ENCODE assay signal across 22 cellular contexts in genomic region chr5:172146748-172147092, GRCh38. TPM values are rescaled to one million over a fixed set of nuclear protein-coding genes. Genes with fewer than 3 reads are reported as not detected.
DNase-seq lines count a peak whose midpoint lies in the region; ATAC-seq and TF ChIP-seq lines count a peak whose summit lies in the region.
"Had no signal": no experiment of that assay in that cellular context is flagged by ENCODE, and none has a peak within 500 bp of the region (broad histone marks: within the 10 kb centered on the region; RNA-seq: fewer than 3 reads in every experiment).

No MANE protein-coding gene starts in this region.

- TF ChIP-seq CTCF in natural killer cell (IDR thresholded peaks at IDR 0.05) = no peak

- no peaks in the 10 kb centered on the region for H3K9me3 Mint-ChIP-seq in activated naive CD8-positive, alpha-beta T cell treated with anti-CD3 and anti-CD28 coated beads, Interleukin-2, amount 10 ng/mL, durations not matched to agents 7 days and 5 days
- no peaks in the 10 kb centered on the region for H3K9me3 Mint-ChIP-seq in natural killer cell
- H3K9me3 Mint-ChIP-seq: activated CD4-positive, alpha-beta T cell treated with anti-CD3 and anti-CD28 coated beads, Interleukin-2, amount 10 ng/mL, durations not matched to agents 7 days and 5 days; activated T-cell treated with anti-CD3 and anti-CD28 coated beads, Interleukin-2, amount 50 U/mL, for 4 hours; mesothelial cell of epicardium had no signal

- ATAC-seq in right cardiac atrium (no peak), natural killer cell (no peak)
- no peak for ATAC-seq in activated naive CD8-positive, alpha-beta T cell treated with anti-CD3 and anti-CD28 coated beads, Interleukin-2, amount 10 ng/mL, durations not matched to agents 7 days and 5 days (ENCODE audit: low read depth)
- ATAC-seq: activated T-cell treated with anti-CD3 and anti-CD28 coated beads, Interleukin-2, amount 50 U/mL, for 4 hours; Panc1 had no signal

- WGBS in right cardiac atrium = 85% methylated on average over 9 of the region's 9 CpGs

- no peaks in the 10 kb centered on the region for H3K27me3 Mint-ChIP-seq in activated naive CD8-positive, alpha-beta T cell treated with anti-CD3 and anti-CD28 coated beads, Interleukin-2, amount 10 ng/mL, durations not matched to agents 7 days and 5 days
- H3K27me3 Mint-ChIP-seq in natural killer cell (ENCODE audit: low read depth in 2 of 2) = no peaks in the 10 kb centered on the region
- H3K27me3 Mint-ChIP-seq: activated CD4-positive, alpha-beta T cell treated with anti-CD3 and anti-CD28 coated beads, Interleukin-2, amount 10 ng/mL, durations not matched to agents 7 days and 5 days had no signal

- H3K27me3 ChIP-seq in right cardiac atrium (ENCODE audit: control insufficient read depth, insufficient read depth) = no peaks in the 10 kb centered on the region
- H3K27me3 ChIP-seq: MG63, right atrium auricular region had no signal

- POLR2A ChIA-PET in activated naive CD8-positive, alpha-beta T cell treated with anti-CD3 and anti-CD28 coated beads, Interleukin-2, amount 10 ng/mL, durations not matched to agents 7 days and 5 days (lab: Charles Lee) = no interaction called here

- H3K4me1 Mint-ChIP-seq in activated naive CD8-positive, alpha-beta T cell treated with anti-CD3 and anti-CD28 coated beads, Interleukin-2, amount 10 ng/mL, durations not matched to agents 7 days and 5 days = peaks cover 41% of the 10 kb centered on the region
- peaks cover 85 to 93% of the 10 kb centered on the region in 2 donors for H3K4me1 Mint-ChIP-seq in natural killer cell

- peak overlapping the region; percentile 67 for H3K27ac Mint-ChIP-seq in activated naive CD8-positive, alpha-beta T cell treated with anti-CD3 and anti-CD28 coated beads, Interleukin-2, amount 10 ng/mL, durations not matched to agents 7 days and 5 days
- H3K27ac Mint-ChIP-seq in natural killer cell = peak overlapping the region; percentile 97 to 98
- H3K27ac Mint-ChIP-seq: mesothelial cell of epicardium had no signal

- no peak overlapping the region for H3K4me3 ChIP-seq in right cardiac atrium (ENCODE audit: low read length)
- H3K4me3 ChIP-seq: HAP-1, MG63, right atrium auricular region had no signal

- peaks cover 7% of the 10 kb centered on the region for H3K4me1 ChIP-seq in right cardiac atrium (ENCODE audit: control insufficient read depth, insufficient read depth, low read length)
- H3K4me1 ChIP-seq: HAP-1 had no signal

- intact Hi-C loops in cardiac septum (cut with DNase I) = no loop called here
- intact Hi-C loops in right cardiac atrium (cut with DNase I) = no loop called here
- intact Hi-C loops in natural killer cell (cut with micrococcal nuclease) = loop anchor here (2.0 kb wide), 1 partner anchor 14 kb away; no protein-coding TSS in a partner anchor

- no peaks in the 10 kb centered on the region for H3K9me3 ChIP-seq in right cardiac atrium (ENCODE audit: control insufficient read depth, low read length)
- H3K9me3 ChIP-seq: HAP-1, MG63, right atrium auricular region, SK-N-SH had no signal

- DNase-seq in cardiac septum (ENCODE audit: low spot score) = peak; percentile 4
- no peak for DNase-seq in right cardiac atrium
- no peak for DNase-seq in activated naive CD8-positive, alpha-beta T cell treated with anti-CD3 and anti-CD28 coated beads, Interleukin-2, amount 10 ng/mL, durations not matched to agents 7 days and 5 days
- no peak for DNase-seq in natural killer cell
- DNase-seq in SHP77 (lab: John Stamatoyannopoulos, UW) = no peak
- no peak for DNase-seq in kidney tubule cell (ENCODE audit: low spot score)
- no peak for DNase-seq in C1 segment of cervical spinal cord (lab: John Stamatoyannopoulos, UW)
- no peak for DNase-seq in T1000 (lab: John Stamatoyannopoulos, UW)
- DNase-seq: activated CD4-positive, alpha-beta T cell treated with anti-CD3 and anti-CD28 coated beads, Interleukin-2, amount 10 ng/mL, durations not matched to agents 7 days and 5 days; activated T-cell treated with anti-CD3 and anti-CD28 coated beads, Interleukin-2, amount 50 U/mL, for 4 hours; aorta; hypothalamus; MG63; NCI-H1694; NCI-H226; SK-N-SH; stimulated activated naive CD4-positive, alpha-beta T cell treated with Interleukin-2 at 50 U/mL for 16 hours had no signal

- peaks cover 28% of the 10 kb centered on the region for H3K36me3 Mint-ChIP-seq in activated naive CD8-positive, alpha-beta T cell treated with anti-CD3 and anti-CD28 coated beads, Interleukin-2, amount 10 ng/mL, durations not matched to agents 7 days and 5 days
- no peaks in the 10 kb centered on the region for H3K36me3 Mint-ChIP-seq in natural killer cell

- H3K27ac ChIP-seq in right cardiac atrium (ENCODE audit: low read length) = no peak overlapping the region
- H3K27ac ChIP-seq: right atrium auricular region had no signal

- H3K4me3 Mint-ChIP-seq in activated naive CD8-positive, alpha-beta T cell treated with anti-CD3 and anti-CD28 coated beads, Interleukin-2, amount 10 ng/mL, durations not matched to agents 7 days and 5 days = no peak overlapping the region
- H3K4me3 Mint-ChIP-seq in natural killer cell = peak overlapping the region; percentile 72
- H3K4me3 Mint-ChIP-seq: activated CD4-positive, alpha-beta T cell treated with anti-CD3 and anti-CD28 coated beads, Interleukin-2, amount 10 ng/mL, durations not matched to agents 7 days and 5 days; activated T-cell treated with anti-CD3 and anti-CD28 coated beads, Interleukin-2, amount 50 U/mL, for 4 hours; mesothelial cell of epicardium had no signal

RNA-seq across cellular contexts. Expression of gene STK10, which starts 41.3 kb away (rescaled TPM):
- total RNA-seq in cardiac septum (12.1 TPM), right cardiac atrium (10 to 100 TPM; 10.1 to 15.7 (median 11.3) TPM), natural killer cell (100 to 1,000 TPM; 705 to 879 (median 783) TPM)
- polyA plus RNA-seq in right cardiac atrium = 6.1 TPM
- 100 to 1,000 TPM; 319 to 320 TPM for total RNA-seq in activated naive CD8-positive, alpha-beta T cell treated with anti-CD3 and anti-CD28 coated beads, Interleukin-2, amount 10 ng/mL, durations not matched to agents 7 days and 5 days

RNA-seq across cellular contexts. Expression of gene EFCAB9, which starts 47.3 kb away (rescaled TPM):
- total RNA-seq in cardiac septum (not detected), right cardiac atrium (not detected), natural killer cell (not detected)
- polyA plus RNA-seq in right cardiac atrium = not detected
- not detected for total RNA-seq in activated naive CD8-positive, alpha-beta T cell treated with anti-CD3 and anti-CD28 coated beads, Interleukin-2, amount 10 ng/mL, durations not matched to agents 7 days and 5 days
- total RNA-seq: activated CD4-positive, alpha-beta T cell treated with anti-CD3 and anti-CD28 coated beads, Interleukin-2, amount 10 ng/mL, durations not matched to agents 7 days and 5 days; activated T-cell treated with anti-CD3 and anti-CD28 coated beads, Interleukin-2, amount 50 U/mL, for 4 hours; aorta; mesothelial cell of epicardium; right atrium auricular region; urinary bladder had no signal
- polyA plus RNA-seq: aorta, urinary bladder had no signal

Comparison
In these comparisons a context has a peak if more than half of its experiments do, and no peak if none do; other contexts are left out.
1. RNA of gene STK10, which starts 41.3 kb away (total RNA-seq): 705 to 879 TPM in natural killer cell and 319 to 320 TPM in activated naive CD8-positive, alpha-beta T cell treated with anti-CD3 and anti-CD28 coated beads, Interleukin-2, amount 10 ng/mL, durations not matched to agents 7 days and 5 days; 12.1 TPM in cardiac septum (single experiment) and 10.1 to 15.7 TPM in right cardiac atrium; every median in the first group is over 10 times any median in the second.